Comparison of ENCODE assay signal across 9 cellular contexts in the genomic region with DNA sequence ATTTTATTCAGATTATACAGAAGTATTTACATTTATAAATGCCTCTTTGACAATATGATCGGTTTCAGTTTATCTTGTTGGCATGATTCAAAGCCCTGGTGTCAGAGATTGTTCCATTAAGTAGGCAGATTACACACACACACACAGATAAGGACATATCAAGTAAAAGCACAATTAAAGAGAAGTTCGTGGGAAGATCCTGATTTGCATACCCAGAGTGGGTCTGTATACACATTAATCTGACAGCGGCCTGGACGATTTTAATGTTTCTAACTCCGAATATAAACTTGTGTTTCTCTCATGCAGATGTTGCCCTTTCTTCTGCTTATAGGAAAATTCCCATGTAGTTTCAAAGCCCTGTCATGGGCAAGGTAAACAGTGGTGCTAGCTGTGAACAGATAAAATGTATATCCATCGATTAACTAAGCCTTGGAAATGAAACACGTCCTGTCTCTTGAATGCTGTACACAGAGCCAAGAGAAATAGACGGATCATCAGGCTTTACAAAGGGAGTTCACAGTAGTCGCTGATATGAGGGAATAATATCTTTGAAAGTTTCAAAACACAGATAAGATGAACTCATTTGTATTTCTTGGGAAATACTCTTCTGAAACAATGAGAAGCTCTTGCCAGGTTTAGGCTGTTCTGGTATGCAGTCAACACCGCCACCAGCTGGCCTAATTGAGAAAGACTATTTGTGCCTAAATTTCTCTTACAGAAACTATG.
A peak's percentile ranks its signal among the peaks of the same experiment; 100 is the strongest.
DNase-seq lines count a peak whose midpoint lies in the region; ATAC-seq, FAIRE-seq and TF ChIP-seq lines count a peak whose summit lies in the region.
"Had no signal": no experiment of that assay in that cellular context is flagged by ENCODE, and none has a peak within 500 bp of the region (broad histone marks: within the 10 kb centered on the region; RNA-seq: fewer than 3 reads in every experiment).

No MANE protein-coding gene starts in this region.

- no peak overlapping the region for H3K4me2 ChIP-seq in GM12878 (ENCODE audit: control insufficient read depth, insufficient read depth)

- peak; percentile 78 for FAIRE-seq in GM12878 (lab: Jason Lieb, UNC)
- FAIRE-seq: islet of Langerhans had no signal

- RAD21 ChIA-PET in GM12878 (lab: Charles Lee; ENCODE audit: unreplicated experiment) = interaction anchor here (0.7 to 2.1 kb wide), 18 partner anchors 10 to 758 kb away, joined by 3 to 74 read pairs (median 3); no protein-coding TSS in a partner anchor

- H3K4me3 Mint-ChIP-seq in T-helper 2 cell treated with Interferon-gamma antibody and Interleukin-4, amounts not matched to agents 5 μg/mL and 100 μg/mL, for 36 hours = no peak overlapping the region

- no peaks in the 10 kb centered on the region for H3K27me3 ChIP-seq in GM12878 (replicated peaks in 1 of 2; ENCODE audit: control insufficient read depth in 2 of 2, insufficient read depth in 2 of 2, low read length in 1 of 2)

- peak; percentile 73 for ATAC-seq in GM12878
- no peak for ATAC-seq in HG03196 (IDR thresholded peaks at IDR 0.05; ENCODE audit: unreplicated experiment)

- H3K27ac Mint-ChIP-seq in T-helper 2 cell treated with Interferon-gamma antibody and Interleukin-4, amounts not matched to agents 5 μg/mL and 100 μg/mL, for 36 hours = no peak overlapping the region

- no peaks in the 10 kb centered on the region for H4K20me1 ChIP-seq in GM12878 (ENCODE audit: control insufficient read depth, insufficient read depth)

- no peaks in the 10 kb centered on the region for H3K4me1 Mint-ChIP-seq in T-helper 2 cell treated with Interferon-gamma antibody and Interleukin-4, amounts not matched to agents 5 μg/mL and 100 μg/mL, for 36 hours (ENCODE audit: low read depth)

- TF ChIP-seq POLR2A in GM12878 (IDR thresholded peaks at IDR 0.05; ENCODE audit: low read depth, low read length) = no peak

- H3K9me3 ChIP-seq in GM12878 (replicated peaks; ENCODE audit: control insufficient read depth, insufficient read depth, low read length) = no peaks in the 10 kb centered on the region

- WGBS in GM12878 (ENCODE audit: insufficient coverage, insufficient replicate concordance, low lambda C conversion rate, missing lambda C conversion rate) = 64% methylated on average over 10 of the region's 10 CpGs

- no peak overlapping the region for H3K9ac ChIP-seq in GM12878 (ENCODE audit: control insufficient read depth, insufficient read depth, low read length)

- H3K4me1 ChIP-seq in GM12878 (ENCODE audit: control insufficient read depth, insufficient read depth, low read length) = no peaks in the 10 kb centered on the region

- no peaks in the 10 kb centered on the region for H3K79me2 ChIP-seq in GM12878 (ENCODE audit: control insufficient read depth, insufficient read depth, low read length)

- H3K9me3 Mint-ChIP-seq in T-helper 2 cell treated with Interferon-gamma antibody and Interleukin-4, amounts not matched to agents 5 μg/mL and 100 μg/mL, for 36 hours = no peaks in the 10 kb centered on the region

- CTCF ChIA-PET in GM12878 (lab: Yijun Ruan, JAX) = interaction anchor here (0.7 to 6.8 kb wide), 27 partner anchors 10 to 756 kb away, joined by 3 to 177 read pairs (median 4); no protein-coding TSS in a partner anchor

- no peaks in the 10 kb centered on the region for H3K36me3 Mint-ChIP-seq in T-helper 2 cell treated with Interferon-gamma antibody and Interleukin-4, amounts not matched to agents 5 μg/mL and 100 μg/mL, for 36 hours (ENCODE audit: low read depth)

- no TSS peak for BruUV-seq in GM12878 (replicated peaks; lab: Mats Ljungman, UMichigan)

- H3K27me3 Mint-ChIP-seq in T-helper 2 cell treated with Interferon-gamma antibody and Interleukin-4, amounts not matched to agents 5 μg/mL and 100 μg/mL, for 36 hours (ENCODE audit: low read depth) = peaks cover 3% of the 10 kb centered on the region

- TF ChIP-seq EP300 in GM12878 (IDR thresholded peaks at IDR 0.05; ENCODE audit: borderline replicate concordance in 1 of 2, control insufficient read depth in 1 of 2, low read depth in 2 of 2, low read length in 2 of 2) = no peak

- peak; percentile 39 to 79 (median 58) for DNase-seq in NCI-H1417 (lab: John Stamatoyannopoulos, UW)
- DNase-seq in NCI-H1417 treated with DMSO at 0.1 percent for 48 hours (lab: John Stamatoyannopoulos, UW) = no peak
- DNase-seq in NCI-H1105 treated with DMSO at 0.1 percent for 48 hours (lab: John Stamatoyannopoulos, UW) = peak; percentile 49
- peak; percentile 28 for DNase-seq in T-helper 2 cell treated with Interferon-gamma antibody and Interleukin-4, amounts not matched to agents 5 μg/mL and 100 μg/mL, for 36 hours (ENCODE audit: low spot score)
- DNase-seq in GM12878 (ENCODE audit: low read depth, low spot score) = peak; percentile 8
- peak; percentile 18 to 21 for DNase-seq in hippocampal formation (lab: John Stamatoyannopoulos, UW)
- peak; percentile 63 for DNase-seq in smooth muscle cell of the brain vasculature (ENCODE audit: low read depth, low spot score)

- SMC1A ChIA-PET in GM12878 (lab: Charles Lee; ENCODE audit: uncharacterized antibody, unreplicated experiment) = interaction anchor here (0.6 to 2.8 kb wide), 29 partner anchors 71 to 758 kb away, joined by 3 to 56 read pairs (median 4); no protein-coding TSS in a partner anchor

- TF ChIP-seq CTCF in GM12878 (IDR thresholded peaks at IDR 0.05 in 2 of 3, conservative IDR thresholded peaks at IDR 0.05 in 1 of 3; ENCODE audit: control insufficient read depth in 2 of 3, extremely low read depth in 1 of 3, insufficient read depth in 1 of 3, low read depth in 3 of 3, low read length in 3 of 3) = peak; percentile 70 to 83 (median 78); a peak in 5 of 6 replicates

- no peaks in the 10 kb centered on the region for H3K36me3 ChIP-seq in GM12878 (ENCODE audit: control insufficient read depth in 2 of 2, insufficient read depth in 2 of 2, low read length in 1 of 2)

- POLR2A ChIA-PET in GM12878 (lab: Charles Lee) = no interaction called here

- in situ Hi-C loops in GM12878 (cut with MboI) = loop anchor here (5.0 to 10.0 kb wide), 3 partner anchors 146 to 761 kb away; no protein-coding TSS in a partner anchor

- H2AFZ ChIP-seq in GM12878 (ENCODE audit: control insufficient read depth, low read depth, low read length) = no peak overlapping the region

- TF ChIP-seq RAD21 in GM12878 (IDR thresholded peaks at IDR 0.05; ENCODE audit: insufficient read depth, low read depth, low read length) = peak; percentile 89

- H3K27ac ChIP-seq in GM12878 (ENCODE audit: control insufficient read depth, insufficient read depth) = no peak overlapping the region

- intact Hi-C loops in GM12878 (cut with micrococcal nuclease; ENCODE audit: unreplicated experiment) = loop anchor here (1.0 to 5.0 kb wide), 4 partner anchors 144 to 757 kb away; no protein-coding TSS in a partner anchor

- H3K4me3 ChIP-seq in GM12878 = no peak overlapping the region

TF ChIP-seq in GM12878, 131 proteins besides CTCF, POLR2A, EP300 and RAD21:
- peak; percentile 85 for TF ChIP-seq SMC3 (IDR thresholded peaks at IDR 0.05; ENCODE audit: borderline replicate concordance, low read length)
- TF ChIP-seq, protein P1, sequence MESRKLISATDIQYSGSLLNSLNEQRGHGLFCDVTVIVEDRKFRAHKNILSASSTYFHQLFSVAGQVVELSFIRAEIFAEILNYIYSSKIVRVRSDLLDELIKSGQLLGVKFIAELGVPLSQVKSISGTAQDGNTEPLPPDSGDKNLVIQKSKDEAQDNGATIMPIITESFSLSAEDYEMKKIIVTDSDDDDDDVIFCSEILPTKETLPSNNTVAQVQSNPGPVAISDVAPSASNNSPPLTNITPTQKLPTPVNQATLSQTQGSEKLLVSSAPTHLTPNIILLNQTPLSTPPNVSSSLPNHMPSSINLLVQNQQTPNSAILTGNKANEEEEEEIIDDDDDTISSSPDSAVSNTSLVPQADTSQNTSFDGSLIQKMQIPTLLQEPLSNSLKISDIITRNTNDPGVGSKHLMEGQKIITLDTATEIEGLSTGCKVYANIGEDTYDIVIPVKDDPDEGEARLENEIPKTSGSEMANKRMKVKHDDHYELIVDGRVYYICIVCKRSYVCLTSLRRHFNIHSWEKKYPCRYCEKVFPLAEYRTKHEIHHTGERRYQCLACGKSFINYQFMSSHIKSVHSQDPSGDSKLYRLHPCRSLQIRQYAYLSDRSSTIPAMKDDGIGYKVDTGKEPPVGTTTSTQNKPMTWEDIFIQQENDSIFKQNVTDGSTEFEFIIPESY (IDR thresholded peaks at IDR 0.05) = no peak
- TF ChIP-seq SUZ12 (IDR thresholded peaks at IDR 0.05; ENCODE audit: unreplicated experiment) = no peak
- TF ChIP-seq, protein P2, sequence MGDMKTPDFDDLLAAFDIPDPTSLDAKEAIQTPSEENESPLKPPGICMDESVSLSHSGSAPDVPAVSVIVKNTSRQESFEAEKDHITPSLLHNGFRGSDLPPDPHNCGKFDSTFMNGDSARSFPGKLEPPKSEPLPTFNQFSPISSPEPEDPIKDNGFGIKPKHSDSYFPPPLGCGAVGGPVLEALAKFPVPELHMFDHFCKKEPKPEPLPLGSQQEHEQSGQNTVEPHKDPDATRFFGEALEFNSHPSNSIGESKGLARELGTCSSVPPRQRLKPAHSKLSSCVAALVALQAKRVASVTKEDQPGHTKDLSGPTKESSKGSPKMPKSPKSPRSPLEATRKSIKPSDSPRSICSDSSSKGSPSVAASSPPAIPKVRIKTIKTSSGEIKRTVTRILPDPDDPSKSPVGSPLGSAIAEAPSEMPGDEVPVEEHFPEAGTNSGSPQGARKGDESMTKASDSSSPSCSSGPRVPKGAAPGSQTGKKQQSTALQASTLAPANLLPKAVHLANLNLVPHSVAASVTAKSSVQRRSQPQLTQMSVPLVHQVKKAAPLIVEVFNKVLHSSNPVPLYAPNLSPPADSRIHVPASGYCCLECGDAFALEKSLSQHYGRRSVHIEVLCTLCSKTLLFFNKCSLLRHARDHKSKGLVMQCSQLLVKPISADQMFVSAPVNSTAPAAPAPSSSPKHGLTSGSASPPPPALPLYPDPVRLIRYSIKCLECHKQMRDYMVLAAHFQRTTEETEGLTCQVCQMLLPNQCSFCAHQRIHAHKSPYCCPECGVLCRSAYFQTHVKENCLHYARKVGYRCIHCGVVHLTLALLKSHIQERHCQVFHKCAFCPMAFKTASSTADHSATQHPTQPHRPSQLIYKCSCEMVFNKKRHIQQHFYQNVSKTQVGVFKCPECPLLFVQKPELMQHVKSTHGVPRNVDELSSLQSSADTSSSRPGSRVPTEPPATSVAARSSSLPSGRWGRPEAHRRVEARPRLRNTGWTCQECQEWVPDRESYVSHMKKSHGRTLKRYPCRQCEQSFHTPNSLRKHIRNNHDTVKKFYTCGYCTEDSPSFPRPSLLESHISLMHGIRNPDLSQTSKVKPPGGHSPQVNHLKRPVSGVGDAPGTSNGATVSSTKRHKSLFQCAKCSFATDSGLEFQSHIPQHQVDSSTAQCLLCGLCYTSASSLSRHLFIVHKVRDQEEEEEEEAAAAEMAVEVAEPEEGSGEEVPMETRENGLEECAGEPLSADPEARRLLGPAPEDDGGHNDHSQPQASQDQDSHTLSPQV (IDR thresholded peaks at IDR 0.05) = 0 out of 2 replicates have a peak, but pooled peaks have one; percentile 18
- TF ChIP-seq GABPA (IDR thresholded peaks at IDR 0.05; ENCODE audit: low read depth) = no peak
- TF ChIP-seq MXI1 (IDR thresholded peaks at IDR 0.05; ENCODE audit: low read depth, low read length) = no peak
- no peak for TF ChIP-seq EED (IDR thresholded peaks at IDR 0.05; ENCODE audit: low read depth)
